Comparison of ENCODE assay signal across 14 cellular contexts in the genomic region with DNA sequence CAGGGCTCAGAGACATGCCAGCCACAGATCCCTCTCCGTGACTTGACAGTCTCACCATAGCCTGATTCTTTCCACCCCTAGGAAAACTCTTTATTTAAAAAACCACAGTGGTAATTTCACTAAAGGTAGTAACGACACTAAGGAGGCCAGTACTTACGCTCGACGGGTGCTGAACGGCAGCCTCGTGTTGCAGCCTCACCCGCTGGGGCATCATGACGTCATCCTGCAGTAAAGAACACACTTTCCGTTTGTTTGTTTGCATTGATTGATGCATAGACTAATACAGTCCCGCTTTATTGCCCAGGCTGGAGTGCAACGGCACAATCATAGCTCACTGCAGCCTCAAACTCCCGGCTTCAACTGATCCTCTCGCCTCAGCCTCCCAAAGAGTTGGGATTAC.
"Had no signal": no experiment of that assay in that cellular context is flagged by ENCODE, and none has a peak within 500 bp of the region (broad histone marks: within the 10 kb centered on the region; RNA-seq: fewer than 3 reads in every experiment).

No MANE protein-coding gene starts in this region.

- DNase-seq: activated CD4-positive, CD25-positive, alpha-beta regulatory T cell treated with anti-CD3 and anti-CD28 coated beads, Interleukin-2, amount 50 U/mL, for 72 hours; anterior cingulate cortex; effector memory CD4-positive, alpha-beta T cell; gastrocnemius medialis; heart left ventricle; left cardiac atrium; lower lobe of right lung; ovary; stimulated activated CD4-positive, alpha-beta T cell treated with anti-CD3 and anti-CD28 coated beads, Interleukin-1b, Interleukin-23, amount 100 ng/mL, for 48 hours; stomach; testis; upper lobe of right lung had no signal

- H3K27ac Mint-ChIP-seq: activated T-helper 1 cell treated with anti-CD3 and anti-CD28 coated beads, Interleukin-12 subunit alpha, Interleukin-12 subunit beta, Interleukin-2, Interleukin-4 antibody, amounts not matched to agents 30 ng/mL and 10 ng/mL and 1 ng/mL, durations not matched to agents 14 hours and 24 hours and 36 hours had no signal

- H3K36me3 ChIP-seq: gastrocnemius medialis, lower lobe of right lung, ovary, upper lobe of right lung had no signal

- H3K9me3 ChIP-seq: gastrocnemius medialis, heart left ventricle, lower lobe of right lung, ovary, stomach, testis, upper lobe of right lung had no signal

- H3K27ac ChIP-seq: epithelial cell of prostate, gastrocnemius medialis, heart left ventricle, lower lobe of right lung, ovary, stomach, testis, upper lobe of right lung had no signal

- H3K27me3 ChIP-seq: gastrocnemius medialis, heart left ventricle, ovary, stomach, testis, upper lobe of right lung had no signal

- ATAC-seq: gastrocnemius medialis, left cardiac atrium, lower lobe of right lung, upper lobe of right lung had no signal

- H3K4me3 ChIP-seq: gastrocnemius medialis, heart left ventricle, lower lobe of right lung, ovary, stomach, testis, upper lobe of right lung had no signal

- H3K4me3 Mint-ChIP-seq: activated T-helper 1 cell treated with anti-CD3 and anti-CD28 coated beads, Interleukin-12 subunit alpha, Interleukin-12 subunit beta, Interleukin-2, Interleukin-4 antibody, amounts not matched to agents 30 ng/mL and 10 ng/mL and 1 ng/mL, durations not matched to agents 14 hours and 24 hours and 36 hours had no signal

- H3K9me3 Mint-ChIP-seq: activated T-helper 1 cell treated with anti-CD3 and anti-CD28 coated beads, Interleukin-12 subunit alpha, Interleukin-12 subunit beta, Interleukin-2, Interleukin-4 antibody, amounts not matched to agents 30 ng/mL and 10 ng/mL and 1 ng/mL, durations not matched to agents 14 hours and 24 hours and 36 hours had no signal

- H3K4me1 ChIP-seq: gastrocnemius medialis, heart left ventricle, lower lobe of right lung, testis, upper lobe of right lung had no signal
